ENCODE assay signal across 9 cellular contexts in genomic region chr10:110355922-110356627, GRCh38. TPM values are rescaled to one million over a fixed set of nuclear protein-coding genes. Genes with fewer than 3 reads are reported as not detected.
DNase-seq lines count a peak whose midpoint lies in the region; ATAC-seq and TF ChIP-seq lines count a peak whose summit lies in the region.
"Had no signal": no experiment of that assay in that cellular context is flagged by ENCODE, and none has a peak within 500 bp of the region (broad histone marks: within the 10 kb centered on the region; RNA-seq: fewer than 3 reads in every experiment).

No MANE protein-coding gene starts in this region.

- ATAC-seq in stimulated activated naive CD8-positive, alpha-beta T cell treated with anti-CD3 and anti-CD28 coated beads, Interleukin-15, Interleukin-2, amounts not matched to agents 100 U/mL and 50 U/mL, for 24 hours: no peak
- ATAC-seq in HG03342 (IDR thresholded peaks at IDR 0.05; ENCODE audit: unreplicated experiment) (peak; percentile 12), gastroesophageal sphincter (no peak)

- no peak overlapping the region for H3K27ac ChIP-seq in gastroesophageal sphincter

- H3K36me3 Mint-ChIP-seq in stimulated activated naive CD8-positive, alpha-beta T cell treated with anti-CD3 and anti-CD28 coated beads, Interleukin-15, Interleukin-2, amounts not matched to agents 100 ng/mL and 50 ng/mL, for 24 hours (ENCODE audit: low read depth): no peaks in the 10 kb centered on the region
- no peaks in the 10 kb centered on the region for H3K36me3 Mint-ChIP-seq in activated naive CD4-positive, alpha-beta T cell treated with anti-CD3 and anti-CD28 coated beads, Interleukin-2, amount 50 U/mL, for 24 hours

- H3K27ac Mint-ChIP-seq in stimulated activated naive CD8-positive, alpha-beta T cell treated with anti-CD3 and anti-CD28 coated beads, Interleukin-15, Interleukin-2, amounts not matched to agents 100 ng/mL and 50 ng/mL, for 24 hours: peak overlapping the region; percentile 89
- peak overlapping the region; percentile 91 for H3K27ac Mint-ChIP-seq in activated naive CD4-positive, alpha-beta T cell treated with anti-CD3 and anti-CD28 coated beads, Interleukin-2, amount 50 U/mL, for 24 hours

- H3K4me3 ChIP-seq in gastroesophageal sphincter: peak overlapping the region in 1 of 2 donors; percentile 2

- H3K36me3 ChIP-seq in gastroesophageal sphincter: no peaks in the 10 kb centered on the region

- H3K27me3 ChIP-seq in gastroesophageal sphincter: no peaks in the 10 kb centered on the region

- H3K4me1 Mint-ChIP-seq in stimulated activated naive CD8-positive, alpha-beta T cell treated with anti-CD3 and anti-CD28 coated beads, Interleukin-15, Interleukin-2, amounts not matched to agents 100 ng/mL and 50 ng/mL, for 24 hours (ENCODE audit: low read depth): peaks cover 73% of the 10 kb centered on the region
- peaks cover 58% of the 10 kb centered on the region for H3K4me1 Mint-ChIP-seq in activated naive CD4-positive, alpha-beta T cell treated with anti-CD3 and anti-CD28 coated beads, Interleukin-2, amount 50 U/mL, for 24 hours

- H3K9me3 Mint-ChIP-seq in stimulated activated naive CD8-positive, alpha-beta T cell treated with anti-CD3 and anti-CD28 coated beads, Interleukin-15, Interleukin-2, amounts not matched to agents 100 ng/mL and 50 ng/mL, for 24 hours: no peaks in the 10 kb centered on the region
- H3K9me3 Mint-ChIP-seq in activated naive CD4-positive, alpha-beta T cell treated with anti-CD3 and anti-CD28 coated beads, Interleukin-2, amount 50 U/mL, for 24 hours: no peaks in the 10 kb centered on the region

- H3K4me3 Mint-ChIP-seq in stimulated activated naive CD8-positive, alpha-beta T cell treated with anti-CD3 and anti-CD28 coated beads, Interleukin-15, Interleukin-2, amounts not matched to agents 100 ng/mL and 50 ng/mL, for 24 hours: peak overlapping the region; percentile 78
- peak overlapping the region; percentile 85 for H3K4me3 Mint-ChIP-seq in activated naive CD4-positive, alpha-beta T cell treated with anti-CD3 and anti-CD28 coated beads, Interleukin-2, amount 50 U/mL, for 24 hours

- TF ChIP-seq EP300 in gastroesophageal sphincter (IDR thresholded peaks at IDR 0.05): no peak

- 76 to 79% methylated on average over 5 to 8 of the region's 9 CpGs for WGBS in gastroesophageal sphincter (ENCODE audit: low coverage in 1 of 2), 2 donors

- H3K4me1 ChIP-seq in gastroesophageal sphincter: peaks cover 0 to 38% (median 7%) of the 10 kb centered on the region in 3 donors

- TF ChIP-seq CTCF in gastroesophageal sphincter (IDR thresholded peaks at IDR 0.05): no peak

- no peak for TF ChIP-seq POLR2A in gastroesophageal sphincter (IDR thresholded peaks at IDR 0.05)

- DNase-seq in stimulated activated naive CD8-positive, alpha-beta T cell treated with anti-CD3 and anti-CD28 coated beads, Interleukin-15, Interleukin-2, amounts not matched to agents 100 U/mL and 50 U/mL, for 24 hours: no peak
- DNase-seq in activated gamma-delta T cell treated with Interleukin-2 at 50 U/mL for 16 hours (no peak), globus pallidus (ENCODE audit: low spot score) (no peak), NCI-H146 (lab: John Stamatoyannopoulos, UW) (no peak)
- DNase-seq: DND-41 had no signal

- peaks cover 10% of the 10 kb centered on the region for H3K27me3 Mint-ChIP-seq in stimulated activated naive CD8-positive, alpha-beta T cell treated with anti-CD3 and anti-CD28 coated beads, Interleukin-15, Interleukin-2, amounts not matched to agents 100 ng/mL and 50 ng/mL, for 24 hours
- peaks cover 2% of the 10 kb centered on the region for H3K27me3 Mint-ChIP-seq in activated naive CD4-positive, alpha-beta T cell treated with anti-CD3 and anti-CD28 coated beads, Interleukin-2, amount 50 U/mL, for 24 hours

- no peaks in the 10 kb centered on the region for H3K9me3 ChIP-seq in gastroesophageal sphincter

RNA-seq across cellular contexts. Expression of gene SMNDC1, which starts 51.4 kb away (rescaled TPM):
- 10 to 100 TPM; 12.0 to 20.4 (median 17.4) TPM for total RNA-seq in gastroesophageal sphincter
